21 cellular contexts compared by ENCODE assay signal in genomic region chr17:8685396-8685795, GRCh38. TPM values are rescaled to one million over a fixed set of nuclear protein-coding genes. Genes with fewer than 3 reads are reported as not detected.
DNase-seq lines count a peak whose midpoint lies in the region; ATAC-seq and TF ChIP-seq lines count a peak whose summit lies in the region.
"Had no signal": no experiment of that assay in that cellular context is flagged by ENCODE, and none has a peak within 500 bp of the region (broad histone marks: within the 10 kb centered on the region; RNA-seq: fewer than 3 reads in every experiment).

No MANE protein-coding gene starts in this region.

- TF ChIP-seq CTCF in chondrocyte (IDR thresholded peaks at IDR 0.05): no peak
- TF ChIP-seq CTCF in osteoblast (IDR thresholded peaks at IDR 0.05; ENCODE audit: extremely low read depth, low read depth, low read length): no peak
- no peak for TF ChIP-seq CTCF in Peyer's patch (IDR thresholded peaks at IDR 0.05)
- no peak for TF ChIP-seq CTCF in GM13977 (IDR thresholded peaks at IDR 0.05; ENCODE audit: extremely low read depth, insufficient read depth, missing control alignments)

- H3K4me1 Mint-ChIP-seq in chondrocyte (ENCODE audit: low read depth): peaks cover 42% of the 10 kb centered on the region
- H3K4me1 Mint-ChIP-seq: CD4-positive, alpha-beta memory T cell had no signal

- no peaks in the 10 kb centered on the region for H3K36me3 Mint-ChIP-seq in chondrocyte (ENCODE audit: low read depth)
- H3K36me3 Mint-ChIP-seq: CD4-positive, alpha-beta memory T cell had no signal

- no peaks in the 10 kb centered on the region for H3K27me3 Mint-ChIP-seq in chondrocyte (ENCODE audit: low read depth)

- no peak overlapping the region for H2AFZ ChIP-seq in osteoblast (ENCODE audit: low read length)

- DNase-seq in Daoy (ENCODE audit: low read depth): peak; percentile 59
- peak; percentile 23 for DNase-seq in M059J (ENCODE audit: low read depth)
- DNase-seq in chondrocyte (ENCODE audit: low spot score): no peak
- peak; percentile 79 for DNase-seq in osteoblast (ENCODE audit: insufficient read length, low spot score, missing footprints)
- no peak for DNase-seq in Peyer's patch
- DNase-seq in GM13977 (ENCODE audit: low spot score): no peak
- no peak for DNase-seq in activated CD8-positive, alpha-beta memory T cell treated with anti-CD3 and anti-CD28 coated beads for 24 hours
- DNase-seq: 8988T; Calu3; CD4-positive, alpha-beta memory T cell; DMS79; KBM-7; NCI-H1436 treated with DMSO at 0.1 percent for 48 hours; NCI-H2081; NCI-H748 treated with DMSO at 0.1 percent for 48 hours; OCI-M1; RPMI8226; SIG-M5 had no signal

- H3K4me3 Mint-ChIP-seq in chondrocyte (ENCODE audit: unreplicated experiment): no peak overlapping the region
- H3K4me3 Mint-ChIP-seq: CD4-positive, alpha-beta memory T cell had no signal

- no peaks in the 10 kb centered on the region for H3K79me2 ChIP-seq in osteoblast (ENCODE audit: insufficient read depth, low read length)

- H3K36me3 ChIP-seq in osteoblast (ENCODE audit: insufficient read depth, low read length): no peaks in the 10 kb centered on the region
- H3K36me3 ChIP-seq in Peyer's patch: no peaks in the 10 kb centered on the region

- H4K20me1 ChIP-seq in osteoblast (ENCODE audit: insufficient read depth, low read length): no peaks in the 10 kb centered on the region

- H3K27me3 ChIP-seq in osteoblast (ENCODE audit: insufficient read depth, low read length): peaks cover 5% of the 10 kb centered on the region
- H3K27me3 ChIP-seq in Peyer's patch: no peaks in the 10 kb centered on the region

- ATAC-seq in HG03095 (IDR thresholded peaks at IDR 0.05; ENCODE audit: unreplicated experiment): no peak
- ATAC-seq: HCT116 had no signal

- peak overlapping the region; percentile 15 for H3K27ac Mint-ChIP-seq in chondrocyte (ENCODE audit: unreplicated experiment)
- H3K27ac Mint-ChIP-seq: CD4-positive, alpha-beta memory T cell had no signal

- H3K4me1 ChIP-seq in osteoblast (ENCODE audit: insufficient read depth, low read length): peaks cover 14% of the 10 kb centered on the region
- no peaks in the 10 kb centered on the region for H3K4me1 ChIP-seq in Peyer's patch

- no peaks in the 10 kb centered on the region for H3K9me3 Mint-ChIP-seq in chondrocyte (ENCODE audit: low read depth)
- H3K9me3 Mint-ChIP-seq: CD4-positive, alpha-beta memory T cell had no signal

- in situ Hi-C loops in GM13977 (cut with MboI; ENCODE audit: low pct_unique_long_range_greater_than_20kb, low sequenced_read_pairs, unreplicated experiment): no loop called here

- H3K9me3 ChIP-seq in osteoblast (ENCODE audit: low read depth, low read length): no peaks in the 10 kb centered on the region
- H3K9me3 ChIP-seq in Peyer's patch: no peaks in the 10 kb centered on the region

- H3K27ac ChIP-seq in osteoblast (ENCODE audit: low read depth, low read length): no peak overlapping the region
- no peak overlapping the region for H3K27ac ChIP-seq in Peyer's patch

- TF ChIP-seq POLR2A in Peyer's patch (IDR thresholded peaks at IDR 0.05): no peak

- H3K4me3 ChIP-seq in osteoblast (ENCODE audit: insufficient read depth, low read length) (no peak overlapping the region), Peyer's patch (no peak overlapping the region)

- H3K4me2 ChIP-seq in osteoblast (ENCODE audit: insufficient read depth, low read length): no peak overlapping the region

RNA-seq across cellular contexts. Expression of gene MYH10, which starts 54.9 kb away (rescaled TPM):
- 28.4 and 32.9 TPM in 2 replicates for total RNA-seq in Daoy (2014; rRNA removed; shearing (Covaris generic))
- 26.6 and 36.3 TPM in 2 replicates for total RNA-seq in M059J (2014; rRNA removed; shearing (Covaris generic))
- 211 to 296 TPM (median 284 TPM) in 3 replicates for total RNA-seq in chondrocyte
- total RNA-seq in osteoblast: 40.9 and 41.5 TPM in 2 replicates
- total RNA-seq in Peyer's patch: 10 to 100 TPM in 1 of 4 donors, 1 to 10 TPM in 3; 1.2 to 10.7 (median 3.6) TPM

RNA-seq across cellular contexts. Expression of gene CCDC42, which starts 59.2 kb away (rescaled TPM):
- not detected in 2 replicates for total RNA-seq in Daoy (2014; rRNA removed; shearing (Covaris generic))
- total RNA-seq in M059J (2014; rRNA removed; shearing (Covaris generic)): not detected in 2 replicates
- total RNA-seq in chondrocyte (not detected in 3 replicates), osteoblast (0.36 TPM in 1 of 2 replicates, not detected in the other), Peyer's patch (not detected)
- total RNA-seq: Calu3, NCI-H460 had no signal

Comparison
In these comparisons a context has a peak if more than half of its experiments do, and no peak if none do; other contexts are left out.
1. DNase-seq: peak in Daoy (single experiment), M059J (single experiment) and osteoblast (single experiment); none in chondrocyte (single experiment), Peyer's patch (0 of 3), GM13977 (single experiment) and activated CD8-positive, alpha-beta memory T cell treated with anti-CD3 and anti-CD28 coated beads for 24 hours (single experiment).